Comparison of ENCODE assay signal across 8 cellular contexts in the genomic region with DNA sequence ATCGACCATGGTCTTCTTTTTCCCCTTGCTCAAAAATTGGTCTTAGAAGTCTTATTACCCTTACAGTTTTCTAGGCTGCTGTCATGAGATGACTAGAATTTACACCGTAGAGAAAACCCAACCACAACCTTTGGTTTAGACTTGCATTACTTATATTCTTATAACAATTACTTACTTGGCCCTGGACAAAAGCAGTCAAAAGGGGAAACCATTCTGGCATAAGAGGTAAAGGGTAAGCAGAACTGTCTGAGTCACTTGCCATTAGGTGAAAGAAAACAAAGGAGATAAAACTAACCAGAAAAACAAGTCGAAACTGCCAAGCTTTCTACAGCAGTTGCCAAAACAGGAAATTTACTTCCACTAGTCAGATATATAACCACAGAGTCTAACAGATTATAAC. TPM values are rescaled to one million over a fixed set of nuclear protein-coding genes. Genes with fewer than 3 reads are reported as not detected.
DNase-seq lines count a peak whose midpoint lies in the region; ATAC-seq and TF ChIP-seq lines count a peak whose summit lies in the region.

No MANE protein-coding gene starts in this region.

- ATAC-seq in GM19324 (IDR thresholded peaks at IDR 0.05; ENCODE audit: low FRiP score, unreplicated experiment) (peak; percentile 56), HG03175 (IDR thresholded peaks at IDR 0.05; ENCODE audit: unreplicated experiment) (peak; percentile 72)

- peaks cover 13% of the 10 kb centered on the region for H3K9me3 Mint-ChIP-seq in T-helper 2 cell treated with Interferon-gamma antibody and Interleukin-4, amounts not matched to agents 5 μg/mL and 100 μg/mL, for 36 hours

- peak overlapping the region; percentile 91 for H3K27ac Mint-ChIP-seq in T-helper 2 cell treated with Interferon-gamma antibody and Interleukin-4, amounts not matched to agents 5 μg/mL and 100 μg/mL, for 36 hours

- H3K4me3 ChIP-seq in ACC112 (ENCODE audit: low read depth, low read length): peak overlapping the region; percentile 53; the same call in 1 of the 2 replicates
- peak overlapping the region; percentile 9 for H3K4me3 ChIP-seq in left ventricle myocardium inferior
- no peak overlapping the region for H3K4me3 ChIP-seq in transverse colon
- H3K4me3 ChIP-seq in tibial artery: no peak overlapping the region

- in situ Hi-C loops in transverse colon (cut with MboI; ENCODE audit: low pct_ligation_motif_present in 1 of 4, low pct_unique_long_range_greater_than_20kb in 1 of 4, low sequenced_read_pairs in 3 of 4): no loop called here

- H3K4me1 ChIP-seq in ACC112 (ENCODE audit: control insufficient read depth, insufficient read depth, low read length, unreplicated experiment): peaks cover 42% of the 10 kb centered on the region
- H3K4me1 ChIP-seq in left ventricle myocardium inferior: peaks cover 83% of the 10 kb centered on the region
- peaks cover 4 to 64% (median 44%) of the 10 kb centered on the region in 4 donors for H3K4me1 ChIP-seq in transverse colon
- peaks cover 0 to 60% (median 31%) of the 10 kb centered on the region in 4 donors for H3K4me1 ChIP-seq in tibial artery

- no peak for TF ChIP-seq CTCF in left ventricle myocardium inferior (IDR thresholded peaks at IDR 0.05; ENCODE audit: borderline replicate concordance)
- no peak for TF ChIP-seq CTCF in transverse colon (IDR thresholded peaks at IDR 0.05)
- no peak for TF ChIP-seq CTCF in tibial artery (IDR thresholded peaks at IDR 0.05)

- H3K27me3 ChIP-seq in ACC112 (ENCODE audit: insufficient read depth, low read length) (no peaks in the 10 kb centered on the region), left ventricle myocardium inferior (ENCODE audit: low read depth) (no peaks in the 10 kb centered on the region), transverse colon (no peaks in the 10 kb centered on the region), tibial artery (no peaks in the 10 kb centered on the region)

- H2AFZ ChIP-seq in ACC112 (ENCODE audit: low read length, unreplicated experiment): no peak overlapping the region

- no peak for TF ChIP-seq EP300 in transverse colon (IDR thresholded peaks at IDR 0.05; ENCODE audit: low read depth)

- H3K36me3 ChIP-seq in ACC112 (ENCODE audit: insufficient read depth, low read length) (peaks cover 27% of the 10 kb centered on the region), left ventricle myocardium inferior (peaks cover 30% of the 10 kb centered on the region), transverse colon (peaks cover 0 to 26% (median 0%) of the 10 kb centered on the region in 4 donors), tibial artery (peaks cover 0 to 6% (median 0%) of the 10 kb centered on the region in 3 donors)

- 21 to 23% methylated on average over 3 of the region's 3 CpGs for WGBS in transverse colon (ENCODE audit: low coverage in 1 of 2), 2 donors

- H3K9me3 ChIP-seq in left ventricle myocardium inferior (replicated peaks) (no peaks in the 10 kb centered on the region), transverse colon (peaks cover 0 to 6% of the 10 kb centered on the region in 2 donors), tibial artery (no peaks in the 10 kb centered on the region)

- no peaks in the 10 kb centered on the region for H3K27me3 Mint-ChIP-seq in T-helper 2 cell treated with Interferon-gamma antibody and Interleukin-4, amounts not matched to agents 5 μg/mL and 100 μg/mL, for 36 hours (ENCODE audit: low read depth)

- H3K27ac ChIP-seq in ACC112 (ENCODE audit: low read depth, low read length) (peak overlapping the region; percentile 83), left ventricle myocardium inferior (replicated peaks) (peak overlapping the region; percentile 89), transverse colon (peak overlapping the region; percentile 47 to 72 (median 58)), tibial artery (no peak overlapping the region)

- peaks cover 62% of the 10 kb centered on the region for H3K36me3 Mint-ChIP-seq in T-helper 2 cell treated with Interferon-gamma antibody and Interleukin-4, amounts not matched to agents 5 μg/mL and 100 μg/mL, for 36 hours (ENCODE audit: low read depth)

- peaks cover 83% of the 10 kb centered on the region for H3K79me2 ChIP-seq in ACC112 (ENCODE audit: control insufficient read depth, insufficient read depth, low read length, unreplicated experiment)

- peaks cover 58% of the 10 kb centered on the region for H3K4me1 Mint-ChIP-seq in T-helper 2 cell treated with Interferon-gamma antibody and Interleukin-4, amounts not matched to agents 5 μg/mL and 100 μg/mL, for 36 hours (ENCODE audit: low read depth)

- peak overlapping the region; percentile 70 for H3K4me3 Mint-ChIP-seq in T-helper 2 cell treated with Interferon-gamma antibody and Interleukin-4, amounts not matched to agents 5 μg/mL and 100 μg/mL, for 36 hours

- intact Hi-C loops in left ventricle myocardium inferior (cut with micrococcal nuclease) (no loop called here), transverse colon (cut with DNase I; ENCODE audit: low total_unique reads) (no loop called here), tibial artery (cut with DNase I; ENCODE audit: low total_unique reads) (loop anchor here (10.0 kb wide), 1 partner anchor 1817 kb away; the partner anchor contains the start of gene RAD23B)

- no peak for TF ChIP-seq POLR2A in transverse colon (IDR thresholded peaks at IDR 0.05)

- peak; percentile 52 for DNase-seq in T-helper 2 cell treated with Interferon-gamma antibody and Interleukin-4, amounts not matched to agents 5 μg/mL and 100 μg/mL, for 36 hours (ENCODE audit: low spot score)
- no peak for DNase-seq in left ventricle myocardium inferior
- no peak for DNase-seq in transverse colon
- no peak for DNase-seq in NCI-H2171 treated with DMSO at 0.1 percent for 48 hours (lab: John Stamatoyannopoulos, UW)
- no peak for DNase-seq in tibial artery

RNA-seq across cellular contexts. Expression of gene TMEM245, which starts 17.9 kb away (rescaled TPM):
- total RNA-seq in left ventricle myocardium inferior: 97.4 TPM
- total RNA-seq in transverse colon: 10 to 100 TPM; 28.5 to 63.6 (median 58.7) TPM

Comparison
In these comparisons a context has a peak if more than half of its experiments do, and no peak if none do; other contexts are left out.
1. H3K27ac ChIP-seq: peak in ACC112 (single experiment), left ventricle myocardium inferior (single experiment) and transverse colon (4 of 4); none in tibial artery (0 of 2).
2. H3K4me3 ChIP-seq: peak in ACC112 (single experiment) and left ventricle myocardium inferior (single experiment); none in transverse colon (0 of 4) and tibial artery (0 of 2).